ENCODE assay signal across 8 cellular contexts in the genomic region with DNA sequence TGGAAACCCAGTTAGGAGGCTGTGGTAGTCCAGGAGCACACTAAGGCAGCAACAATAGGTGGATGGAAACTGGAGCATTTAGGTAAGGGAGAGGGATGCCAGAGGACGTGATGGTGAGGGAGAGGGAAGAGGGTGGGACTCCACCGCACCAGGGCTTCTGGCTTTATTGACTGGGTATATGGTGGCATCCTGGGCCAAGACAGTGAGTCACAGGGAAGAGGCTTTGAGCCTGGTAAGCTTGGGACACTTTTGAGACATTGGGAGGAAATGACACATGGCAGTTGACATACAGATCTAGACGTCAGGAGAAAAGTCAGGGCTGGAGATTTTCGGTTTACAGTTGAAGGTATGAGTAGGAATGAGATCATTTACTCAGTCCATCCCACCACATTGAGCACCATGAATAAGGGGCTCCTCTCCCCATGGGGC.
DNase-seq lines count a peak whose midpoint lies in the region; ATAC-seq, FAIRE-seq and TF ChIP-seq lines count a peak whose summit lies in the region.

No MANE protein-coding gene starts in this region.

- H3K36me3 Mint-ChIP-seq in activated naive CD4-positive, alpha-beta T cell treated with anti-CD3 and anti-CD28 coated beads, Interleukin-2, amount 10 ng/mL, durations not matched to agents 7 days and 5 days: no peaks in the 10 kb centered on the region

- peaks cover 49% of the 10 kb centered on the region for H3K4me1 Mint-ChIP-seq in activated naive CD4-positive, alpha-beta T cell treated with anti-CD3 and anti-CD28 coated beads, Interleukin-2, amount 10 ng/mL, durations not matched to agents 7 days and 5 days

- ATAC-seq in HG03442 (IDR thresholded peaks at IDR 0.05; ENCODE audit: unreplicated experiment) (no peak), HG03521 (IDR thresholded peaks at IDR 0.05; ENCODE audit: unreplicated experiment) (no peak)

- no peak for DNase-seq in activated naive CD4-positive, alpha-beta T cell treated with anti-CD3 and anti-CD28 coated beads, Interleukin-2, amount 10 ng/mL, durations not matched to agents 7 days and 5 days
- no peak for DNase-seq in activated naive CD4-positive, alpha-beta T cell treated with anti-CD3 and anti-CD28 coated beads, Interleukin-2, amount 50 U/mL, for 16 hours
- DNase-seq in fibroblast of pulmonary artery (ENCODE audit: low read depth) (peak; percentile 90), urothelium cell line (ENCODE audit: low spot score) (peak; percentile 40), amygdala (lab: John Stamatoyannopoulos, UW) (no peak)

- H3K9me3 Mint-ChIP-seq in activated naive CD4-positive, alpha-beta T cell treated with anti-CD3 and anti-CD28 coated beads, Interleukin-2, amount 10 ng/mL, durations not matched to agents 7 days and 5 days: no peaks in the 10 kb centered on the region

- CTCF ChIA-PET in activated naive CD4-positive, alpha-beta T cell treated with anti-CD3 and anti-CD28 coated beads, Interleukin-2, amount 10 ng/mL, durations not matched to agents 7 days and 5 days (lab: Charles Lee): interaction anchor here (2.2 kb wide), 1 partner anchor 19 kb away, joined by 10 read pairs; no protein-coding TSS in a partner anchor

- peak overlapping the region; percentile 11 for H3K27ac Mint-ChIP-seq in activated naive CD4-positive, alpha-beta T cell treated with anti-CD3 and anti-CD28 coated beads, Interleukin-2, amount 10 ng/mL, durations not matched to agents 7 days and 5 days

- no peak for TF ChIP-seq CTCF in WI38 (IDR thresholded peaks at IDR 0.05; ENCODE audit: low read depth, low read length)
- TF ChIP-seq CTCF in fibroblast of pulmonary artery (IDR thresholded peaks at IDR 0.05; ENCODE audit: low read length, missing control alignments): no peak

- FAIRE-seq in urothelium cell line (lab: Jason Lieb, UNC): no peak

- no peak overlapping the region for H3K4me3 Mint-ChIP-seq in activated naive CD4-positive, alpha-beta T cell treated with anti-CD3 and anti-CD28 coated beads, Interleukin-2, amount 10 ng/mL, durations not matched to agents 7 days and 5 days

- H3K27me3 Mint-ChIP-seq in activated naive CD4-positive, alpha-beta T cell treated with anti-CD3 and anti-CD28 coated beads, Interleukin-2, amount 10 ng/mL, durations not matched to agents 7 days and 5 days: peaks cover 14% of the 10 kb centered on the region

- H3K4me3 ChIP-seq in WI38 (ENCODE audit: low read depth, low read length) (peak overlapping the region; percentile 23; the same call in 1 of the 2 replicates), fibroblast of pulmonary artery (replicated peaks; ENCODE audit: low read depth, low read length) (peak overlapping the region; percentile 8)

Comparison
In these comparisons a context has a peak if more than half of its experiments do, and no peak if none do; other contexts are left out.
1. DNase-seq: peak in fibroblast of pulmonary artery (single experiment) and urothelium cell line (single experiment); none in activated naive CD4-positive, alpha-beta T cell treated with anti-CD3 and anti-CD28 coated beads, Interleukin-2, amount 10 ng/mL, durations not matched to agents 7 days and 5 days (single experiment), activated naive CD4-positive, alpha-beta T cell treated with anti-CD3 and anti-CD28 coated beads, Interleukin-2, amount 50 U/mL, for 16 hours (single experiment) and amygdala (0 of 56).